Comparison of ENCODE assay signal across 8 cellular contexts in the genomic region with DNA sequence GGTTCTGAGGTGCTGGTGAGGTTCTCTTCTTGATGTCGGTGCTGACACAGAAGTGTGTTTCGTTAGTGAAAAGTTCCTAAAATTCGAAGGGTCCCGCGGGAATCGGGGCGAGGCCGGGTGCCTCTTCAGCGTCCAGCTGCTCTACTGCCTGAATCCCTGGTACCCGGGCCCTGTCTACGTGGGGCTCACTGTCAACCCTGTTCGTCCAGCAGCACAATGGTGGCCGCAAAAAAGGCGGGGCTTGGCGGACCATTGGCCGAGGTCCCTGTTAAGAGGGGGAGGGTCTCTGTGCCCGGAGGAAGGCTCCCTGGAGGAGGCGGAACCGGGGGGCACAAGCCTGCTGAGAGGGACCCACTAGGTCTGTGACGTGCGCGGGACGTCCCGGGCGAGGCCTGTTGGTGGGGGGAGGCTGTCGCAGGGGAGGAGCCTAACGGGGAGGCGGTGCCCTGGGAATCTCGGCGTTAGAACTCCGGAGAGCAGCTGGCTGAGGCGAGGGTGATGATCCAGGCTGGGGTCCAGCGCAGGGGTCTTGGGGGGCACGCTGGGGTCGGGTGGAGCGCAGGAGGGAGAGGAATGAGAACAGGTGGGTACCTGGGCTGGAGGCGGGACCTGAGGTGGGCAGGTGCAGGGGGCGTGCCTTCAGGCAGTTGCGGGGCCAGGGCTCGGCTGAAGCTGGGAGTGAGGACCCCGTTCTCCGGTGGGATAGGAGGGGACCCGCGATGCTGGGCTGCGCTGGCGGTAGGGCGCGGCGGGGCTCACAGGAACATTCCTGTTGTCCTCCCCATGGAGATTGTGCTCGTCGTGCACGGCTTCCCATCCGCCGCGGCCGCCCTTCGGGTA. TPM values are rescaled to one million over a fixed set of nuclear protein-coding genes. Genes with fewer than 3 reads are reported as not detected.
DNase-seq lines count a peak whose midpoint lies in the region; ATAC-seq, FAIRE-seq and TF ChIP-seq lines count a peak whose summit lies in the region.
"Not testable (repeated sequence)": the region's sequence is repeated elsewhere in the genome, so short reads cannot be mapped to it uniquely, and the experiment has no call there.

No MANE protein-coding gene starts in this region.

- H3K27ac ChIP-seq in A549; RWPE2 (ENCODE audit: poor library complexity, severe bottlenecking); GM12878 (ENCODE audit: control insufficient read depth, insufficient read depth); right lobe of liver: not testable (repeated sequence)

- not testable (repeated sequence) for H3K4me2 ChIP-seq in A549; GM12878 (ENCODE audit: control insufficient read depth, insufficient read depth)

- TF ChIP-seq EP300 in A549 (IDR thresholded peaks at IDR 0.05); GM12878 (IDR thresholded peaks at IDR 0.05; ENCODE audit: borderline replicate concordance in 1 of 2, control insufficient read depth in 1 of 2, low read depth in 2 of 2, low read length in 2 of 2): not testable (repeated sequence)

- DNase-seq in A549 (ENCODE audit: low read depth in 1 of 2, low spot score in 1 of 2); RWPE2 (ENCODE audit: low spot score); activated CD8-positive, alpha-beta T cell treated with anti-CD3 and anti-CD28 coated beads, Interleukin-2, amount 10 ng/mL, durations not matched to agents 7 days and 5 days; GM12878 (ENCODE audit: low read depth, low spot score); Right ventricle myocardium superior; right lobe of liver; natural killer cell treated with Interleukin-12 subunit alpha and Interleukin-12 subunit beta and Interleukin-15 and Interleukin-18, amount 100 ng/mL, for 72 hours (ENCODE audit: low spot score); stimulated activated naive CD8-positive, alpha-beta T cell treated with anti-CD3 and anti-CD28 coated beads, Interleukin-15, amount 100 ng/mL, for 72 hours: not testable (repeated sequence)

- H3K79me2 ChIP-seq in GM12878 (ENCODE audit: control insufficient read depth, insufficient read depth, low read length): not testable (repeated sequence)

- RAD21 ChIA-PET in GM12878 (lab: Charles Lee; ENCODE audit: unreplicated experiment): not testable (repeated sequence)

- SMC1A ChIA-PET in GM12878 (lab: Charles Lee; ENCODE audit: uncharacterized antibody, unreplicated experiment): not testable (repeated sequence)

- in situ Hi-C loops in GM12878 (cut with MboI): not testable (repeated sequence)

- not testable (repeated sequence) for H3K36me3 Mint-ChIP-seq in activated CD8-positive, alpha-beta T cell treated with anti-CD3 and anti-CD28 coated beads, Interleukin-2, amount 10 ng/mL, durations not matched to agents 7 days and 5 days (ENCODE audit: low read depth); natural killer cell treated with Interleukin-12 subunit alpha and Interleukin-12 subunit beta and Interleukin-15 and Interleukin-18, amount 100 ng/mL, for 72 hours

- H3K4me3 ChIP-seq in A549; RWPE2 (ENCODE audit: severe bottlenecking); GM12878; right lobe of liver: not testable (repeated sequence)

- not testable (repeated sequence) for BruUV-seq in GM12878 (replicated peaks; lab: Mats Ljungman, UMichigan)

- WGBS in A549 (ENCODE audit: missing lambda C conversion rate): no CpG with 5 or more reads among the region's 57 CpGs
- WGBS in GM12878 (ENCODE audit: insufficient coverage, insufficient replicate concordance, low lambda C conversion rate, missing lambda C conversion rate): no CpG with 5 or more reads among the region's 57 CpGs
- WGBS in right lobe of liver (ENCODE audit: insufficient coverage, low coverage, low lambda C conversion rate, missing lambda C conversion rate): no CpG with 5 or more reads among the region's 57 CpGs

- POLR2A ChIA-PET in A549 (lab: Yijun Ruan, JAX); activated CD8-positive, alpha-beta T cell treated with anti-CD3 and anti-CD28 coated beads, Interleukin-2, amount 10 ng/mL, durations not matched to agents 7 days and 5 days (lab: Charles Lee); GM12878 (lab: Charles Lee): not testable (repeated sequence)

- FAIRE-seq in A549 (lab: Jason Lieb, UNC); GM12878 (lab: Jason Lieb, UNC): not testable (repeated sequence)

- CTCF ChIA-PET in A549 (lab: Yijun Ruan, JAX); activated CD8-positive, alpha-beta T cell treated with anti-CD3 and anti-CD28 coated beads, Interleukin-2, amount 10 ng/mL, durations not matched to agents 7 days and 5 days (lab: Charles Lee); GM12878 (lab: Yijun Ruan, JAX): not testable (repeated sequence)

- not testable (repeated sequence) for H3K9me3 Mint-ChIP-seq in activated CD8-positive, alpha-beta T cell treated with anti-CD3 and anti-CD28 coated beads, Interleukin-2, amount 10 ng/mL, durations not matched to agents 7 days and 5 days (ENCODE audit: insufficient read depth); natural killer cell treated with Interleukin-12 subunit alpha and Interleukin-12 subunit beta and Interleukin-15 and Interleukin-18, amount 100 ng/mL, for 72 hours; stimulated activated naive CD8-positive, alpha-beta T cell treated with anti-CD3 and anti-CD28 coated beads, Interleukin-15, amount 100 ng/mL, for 72 hours

- H3K4me1 Mint-ChIP-seq in activated CD8-positive, alpha-beta T cell treated with anti-CD3 and anti-CD28 coated beads, Interleukin-2, amount 10 ng/mL, durations not matched to agents 7 days and 5 days (ENCODE audit: low read depth); natural killer cell treated with Interleukin-12 subunit alpha and Interleukin-12 subunit beta and Interleukin-15 and Interleukin-18, amount 100 ng/mL, for 72 hours (ENCODE audit: low read depth in 2 of 2); stimulated activated naive CD8-positive, alpha-beta T cell treated with anti-CD3 and anti-CD28 coated beads, Interleukin-15, amount 100 ng/mL, for 72 hours: not testable (repeated sequence)

- not testable (repeated sequence) for H3K9ac ChIP-seq in GM12878 (ENCODE audit: control insufficient read depth, insufficient read depth, low read length)

- H3K36me3 ChIP-seq in RWPE2 (ENCODE audit: low read depth); GM12878 (ENCODE audit: control insufficient read depth in 2 of 2, insufficient read depth in 2 of 2, low read length in 1 of 2); right lobe of liver: not testable (repeated sequence)

- H3K27me3 ChIP-seq in RWPE2 (ENCODE audit: insufficient read depth, poor library complexity, severe bottlenecking); GM12878 (replicated peaks in 1 of 2; ENCODE audit: control insufficient read depth in 2 of 2, insufficient read depth in 2 of 2, low read length in 1 of 2); right lobe of liver: not testable (repeated sequence)

- H3K27me3 Mint-ChIP-seq in activated CD8-positive, alpha-beta T cell treated with anti-CD3 and anti-CD28 coated beads, Interleukin-2, amount 10 ng/mL, durations not matched to agents 7 days and 5 days (ENCODE audit: low read depth); natural killer cell treated with Interleukin-12 subunit alpha and Interleukin-12 subunit beta and Interleukin-15 and Interleukin-18, amount 100 ng/mL, for 72 hours; stimulated activated naive CD8-positive, alpha-beta T cell treated with anti-CD3 and anti-CD28 coated beads, Interleukin-15, amount 100 ng/mL, for 72 hours: not testable (repeated sequence)

- H3K4me3 Mint-ChIP-seq in activated CD8-positive, alpha-beta T cell treated with anti-CD3 and anti-CD28 coated beads, Interleukin-2, amount 10 ng/mL, durations not matched to agents 7 days and 5 days; natural killer cell treated with Interleukin-12 subunit alpha and Interleukin-12 subunit beta and Interleukin-15 and Interleukin-18, amount 100 ng/mL, for 72 hours; stimulated activated naive CD8-positive, alpha-beta T cell treated with anti-CD3 and anti-CD28 coated beads, Interleukin-15, amount 100 ng/mL, for 72 hours: not testable (repeated sequence)

- not testable (repeated sequence) for H3K9me3 ChIP-seq in A549; RWPE2 (ENCODE audit: severe bottlenecking); GM12878 (replicated peaks; ENCODE audit: control insufficient read depth, insufficient read depth, low read length); right lobe of liver

- TF ChIP-seq CTCF in A549 (IDR thresholded peaks at IDR 0.05); RWPE2 (IDR thresholded peaks at IDR 0.05; ENCODE audit: poor library complexity, severe bottlenecking); GM12878 (IDR thresholded peaks at IDR 0.05 in 2 of 3, conservative IDR thresholded peaks at IDR 0.05 in 1 of 3; ENCODE audit: control insufficient read depth in 2 of 3, extremely low read depth in 1 of 3, insufficient read depth in 1 of 3, low read depth in 3 of 3, low read length in 3 of 3); right lobe of liver (IDR thresholded peaks at IDR 0.05): not testable (repeated sequence)

- ATAC-seq in A549: peak; percentile 62 to 71
- ATAC-seq in RWPE2 (ENCODE audit: low read depth): peak; percentile 17; the same call in 2 of the 3 replicates
- ATAC-seq in activated CD8-positive, alpha-beta T cell treated with anti-CD3 and anti-CD28 coated beads, Interleukin-2, amount 10 ng/mL, durations not matched to agents 7 days and 5 days: peak; percentile 44
- ATAC-seq in GM12878: peak; percentile 55
- ATAC-seq in Right ventricle myocardium superior (ENCODE audit: poor library complexity): peak; percentile 68
- peak; percentile 44 to 58 (median 50) for ATAC-seq in right lobe of liver
- ATAC-seq in natural killer cell treated with Interleukin-12 subunit alpha and Interleukin-12 subunit beta and Interleukin-15 and Interleukin-18, amount 100 ng/mL, for 72 hours: peak; percentile 64 to 78
- ATAC-seq in stimulated activated naive CD8-positive, alpha-beta T cell treated with anti-CD3 and anti-CD28 coated beads, Interleukin-15, amount 100 ng/mL, for 72 hours: peak; percentile 55

- not testable (repeated sequence) for TF ChIP-seq RAD21 in A549 (conservative IDR thresholded peaks at IDR 0.05 in 1 of 2, IDR thresholded peaks at IDR 0.05 in 1 of 2); GM12878 (IDR thresholded peaks at IDR 0.05; ENCODE audit: insufficient read depth, low read depth, low read length)

- TF ChIP-seq POLR2A in A549 (IDR thresholded peaks at IDR 0.05; ENCODE audit: low read length); GM12878 (IDR thresholded peaks at IDR 0.05; ENCODE audit: low read depth, low read length); right lobe of liver (IDR thresholded peaks at IDR 0.05): not testable (repeated sequence)

- H3K4me1 ChIP-seq in A549; RWPE2 (ENCODE audit: insufficient read depth, poor library complexity, severe bottlenecking); GM12878 (ENCODE audit: control insufficient read depth, insufficient read depth, low read length); right lobe of liver: not testable (repeated sequence)

- not testable (repeated sequence) for H4K20me1 ChIP-seq in GM12878 (ENCODE audit: control insufficient read depth, insufficient read depth)

- intact Hi-C loops in GM12878 (cut with micrococcal nuclease; ENCODE audit: unreplicated experiment); Right ventricle myocardium superior (cut with DNase I); right lobe of liver (cut with DNase I): not testable (repeated sequence)

- not testable (repeated sequence) for H2AFZ ChIP-seq in GM12878 (ENCODE audit: control insufficient read depth, low read depth, low read length)

- H3K27ac Mint-ChIP-seq in activated CD8-positive, alpha-beta T cell treated with anti-CD3 and anti-CD28 coated beads, Interleukin-2, amount 10 ng/mL, durations not matched to agents 7 days and 5 days; natural killer cell treated with Interleukin-12 subunit alpha and Interleukin-12 subunit beta and Interleukin-15 and Interleukin-18, amount 100 ng/mL, for 72 hours; stimulated activated naive CD8-positive, alpha-beta T cell treated with anti-CD3 and anti-CD28 coated beads, Interleukin-15, amount 100 ng/mL, for 72 hours: not testable (repeated sequence)

RNA-seq across cellular contexts. Expression of a gene that starts 6.5 kb away (rescaled TPM):
- polyA plus RNA-seq in A549 (2011; rRNA removed) (2.5 and 5.8 TPM in 2 replicates), A549 (2017; fragmentation: RNase III; extraction: RNeasy Plus Mini Kit Qiagen cat#74134 plus additional on column Dnase treatment) (23.4 to 25.9 TPM (median 25.5 TPM) in 3 replicates), GM12878 (2011; rRNA removed) (0.16 and 0.22 TPM in 2 replicates), GM12878 (2014; fragmentation: Illumina TruSeq; extraction: Trizol) (0.63 TPM in 1 of 2 replicates, not detected in the other), GM12878 (2014; fragmentation: Nextera tagmentation; extraction: Ambion mirVana) (under 1 TPM; 0.13 to 0.23 TPM), GM12878 (2014; rRNA removed) (0.72 TPM in 1 of 2 replicates, not detected in the other), GM12878 (2016; fragmentation: Nextera tagmentation; extraction: Ambion mirVana) (under 1 TPM in 1 of 2 experiments, not detected in 1; 0.29 TPM)
- polyA plus RNA-seq in A549 (2012; cell fraction: cytosol; rRNA removed): 2.8 and 2.9 TPM in 2 replicates
- 3.7 and 13.2 TPM in 2 replicates for polyA plus RNA-seq in A549 (2012; cell fraction: nucleus; rRNA removed)
- polyA minus RNA-seq in A549 (2011; rRNA and poly(A)+ RNA removed): 1.2 and 2.5 TPM in 2 replicates
- total RNA-seq in activated CD8-positive, alpha-beta T cell treated with anti-CD3 and anti-CD28 coated beads, Interleukin-2, amount 10 ng/mL, durations not matched to agents 7 days and 5 days: 1 to 10 TPM; 4.3 to 5.9 TPM
- total RNA-seq in GM12878 (2013; cell fraction: nucleolus; rRNA removed): 0.96 and 1.1 TPM in 2 replicates
- total RNA-seq in GM12878 (2014; rRNA removed) (not detected in 2 replicates), GM12878 (2014; rRNA removed; fragmentation: Illumina TruSeq; extraction: Trizol) (0.28 and 0.72 TPM in 2 replicates), GM12878 (2021) (0.35 and 1.3 TPM in 2 replicates), Right ventricle myocardium superior (9.5 TPM), right lobe of liver (1 to 10 TPM in 4 of 6 experiments, under 1 TPM in 2; 0.33 to 9.9 (median 3.9) TPM)
- 0.85 TPM for polyA plus RNA-seq in GM12878 (2011; ENCODE audit: low read depth)
- polyA plus RNA-seq in GM12878 (2011; cell fraction: cytosol; rRNA removed): 0.09 and 0.33 TPM in 2 replicates
- polyA plus RNA-seq in GM12878 (2011; cell fraction: nucleus; rRNA removed): 2.5 and 3.9 TPM in 2 replicates
- polyA plus RNA-seq in GM12878 (2012): 0.42 and 0.46 TPM in 2 replicates
- 0.46 TPM in 1 of 2 replicates, not detected in the other for polyA minus RNA-seq in GM12878 (2011; rRNA and poly(A)+ RNA removed)
- polyA minus RNA-seq in GM12878 (2011; cell fraction: cytosol; rRNA and poly(A)+ RNA removed): not detected in 2 replicates
- polyA minus RNA-seq in GM12878 (2011; cell fraction: nucleus; rRNA and poly(A)+ RNA removed): 0.85 and 3.2 TPM in 2 replicates
- total RNA-seq in natural killer cell treated with Interleukin-12 subunit alpha and Interleukin-12 subunit beta and Interleukin-15 and Interleukin-18, amount 100 ng/mL, for 72 hours: 1 to 10 TPM; 2.1 to 5.2 TPM

RNA-seq across cellular contexts. Expression of a gene that starts 11.9 kb away (rescaled TPM):
- polyA plus RNA-seq in A549 (2011; rRNA removed) (15.8 and 24.6 TPM in 2 replicates), A549 (2017; fragmentation: RNase III; extraction: RNeasy Plus Mini Kit Qiagen cat#74134 plus additional on column Dnase treatment) (41.8 to 48.9 TPM (median 48.4 TPM) in 3 replicates), GM12878 (2011; rRNA removed) (1.7 and 14.4 TPM in 2 replicates), GM12878 (2014; fragmentation: Illumina TruSeq; extraction: Trizol) (4.0 and 6.9 TPM in 2 replicates), GM12878 (2014; fragmentation: Nextera tagmentation; extraction: Ambion mirVana) (1 to 10 TPM; 1.6 to 5.5 TPM), GM12878 (2014; rRNA removed) (14.1 and 24.1 TPM in 2 replicates), GM12878 (2016; fragmentation: Nextera tagmentation; extraction: Ambion mirVana) (10 to 100 TPM in 1 of 2 experiments, 1 to 10 TPM in 1; 6.0 to 20.3 TPM)
- 46.4 and 92.0 TPM in 2 replicates for polyA plus RNA-seq in A549 (2012; cell fraction: cytosol; rRNA removed)
- 122 and 239 TPM in 2 replicates for polyA plus RNA-seq in A549 (2012; cell fraction: nucleus; rRNA removed)
- 7.8 and 15.3 TPM in 2 replicates for polyA minus RNA-seq in A549 (2011; rRNA and poly(A)+ RNA removed)
- total RNA-seq in activated CD8-positive, alpha-beta T cell treated with anti-CD3 and anti-CD28 coated beads, Interleukin-2, amount 10 ng/mL, durations not matched to agents 7 days and 5 days: 10 to 100 TPM; 49.2 to 68.4 TPM
- total RNA-seq in GM12878 (2013; cell fraction: nucleolus; rRNA removed): 12.0 and 15.8 TPM in 2 replicates
- total RNA-seq in GM12878 (2014; rRNA removed) (11.2 and 14.7 TPM in 2 replicates), GM12878 (2014; rRNA removed; fragmentation: Illumina TruSeq; extraction: Trizol) (15.9 and 19.6 TPM in 2 replicates), GM12878 (2021) (2.8 and 34.0 TPM in 2 replicates), Right ventricle myocardium superior (9.3 TPM), right lobe of liver (10 to 100 TPM; 14.4 to 37.8 (median 25.5) TPM)
- 3.1 TPM for polyA plus RNA-seq in GM12878 (2011; ENCODE audit: low read depth)
- polyA plus RNA-seq in GM12878 (2011; cell fraction: cytosol; rRNA removed): 14.1 and 24.5 TPM in 2 replicates
- 40.8 and 53.1 TPM in 2 replicates for polyA plus RNA-seq in GM12878 (2011; cell fraction: nucleus; rRNA removed)
- polyA plus RNA-seq in GM12878 (2012): 0.38 and 0.74 TPM in 2 replicates
- polyA minus RNA-seq in GM12878 (2011; rRNA and poly(A)+ RNA removed): 4.2 and 5.3 TPM in 2 replicates
- polyA minus RNA-seq in GM12878 (2011; cell fraction: cytosol; rRNA and poly(A)+ RNA removed): 11.4 and 11.5 TPM in 2 replicates
- polyA minus RNA-seq in GM12878 (2011; cell fraction: nucleus; rRNA and poly(A)+ RNA removed): 4.8 and 10.5 TPM in 2 replicates
- total RNA-seq in natural killer cell treated with Interleukin-12 subunit alpha and Interleukin-12 subunit beta and Interleukin-15 and Interleukin-18, amount 100 ng/mL, for 72 hours: 10 to 100 TPM; 36.0 to 85.6 TPM

RNA-seq across cellular contexts. Expression of a gene that starts 12.1 kb away (rescaled TPM):
- 19.3 and 25.3 TPM in 2 replicates for polyA plus RNA-seq in A549 (2011; rRNA removed)
- polyA plus RNA-seq in A549 (2012; cell fraction: cytosol; rRNA removed): 96.6 and 125 TPM in 2 replicates
- polyA plus RNA-seq in A549 (2012; cell fraction: nucleus; rRNA removed): 50.2 and 67.2 TPM in 2 replicates
- 11.5 to 12.5 TPM (median 11.6 TPM) in 3 replicates for polyA plus RNA-seq in A549 (2017; fragmentation: RNase III; extraction: RNeasy Plus Mini Kit Qiagen cat#74134 plus additional on column Dnase treatment)
- 4.1 and 7.9 TPM in 2 replicates for polyA minus RNA-seq in A549 (2011; rRNA and poly(A)+ RNA removed)
- 10 to 100 TPM; 10.9 to 12.9 TPM for total RNA-seq in activated CD8-positive, alpha-beta T cell treated with anti-CD3 and anti-CD28 coated beads, Interleukin-2, amount 10 ng/mL, durations not matched to agents 7 days and 5 days
- 65.2 and 70.1 TPM in 2 replicates for total RNA-seq in GM12878 (2013; cell fraction: nucleolus; rRNA removed)
- total RNA-seq in GM12878 (2014; rRNA removed): 56.1 and 58.3 TPM in 2 replicates
- total RNA-seq in GM12878 (2014; rRNA removed; fragmentation: Illumina TruSeq; extraction: Trizol): 12.7 and 14.1 TPM in 2 replicates
- 3.4 and 5.5 TPM in 2 replicates for total RNA-seq in GM12878 (2021)
- polyA plus RNA-seq in GM12878 (2011; ENCODE audit: low read depth): 2.5 TPM
- 12.8 and 15.9 TPM in 2 replicates for polyA plus RNA-seq in GM12878 (2011; rRNA removed)
- 35.6 and 49.2 TPM in 2 replicates for polyA plus RNA-seq in GM12878 (2011; cell fraction: cytosol; rRNA removed)
- 12.7 and 18.0 TPM in 2 replicates for polyA plus RNA-seq in GM12878 (2011; cell fraction: nucleus; rRNA removed)
- polyA plus RNA-seq in GM12878 (2012): 15.3 and 21.7 TPM in 2 replicates
- 8.0 and 9.8 TPM in 2 replicates for polyA plus RNA-seq in GM12878 (2014; fragmentation: Illumina TruSeq; extraction: Trizol)
- polyA plus RNA-seq in GM12878 (2014; fragmentation: Nextera tagmentation; extraction: Ambion mirVana): 10 to 100 TPM; 19.6 to 22.8 TPM
- polyA plus RNA-seq in GM12878 (2014; rRNA removed): 56.7 and 75.2 TPM in 2 replicates
- polyA plus RNA-seq in GM12878 (2016; fragmentation: Nextera tagmentation; extraction: Ambion mirVana): 10 to 100 TPM; 19.0 to 19.3 TPM
- 7.2 and 11.7 TPM in 2 replicates for polyA minus RNA-seq in GM12878 (2011; rRNA and poly(A)+ RNA removed)
- 1.9 and 3.1 TPM in 2 replicates for polyA minus RNA-seq in GM12878 (2011; cell fraction: cytosol; rRNA and poly(A)+ RNA removed)
- 6.5 and 12.2 TPM in 2 replicates for polyA minus RNA-seq in GM12878 (2011; cell fraction: nucleus; rRNA and poly(A)+ RNA removed)
- 0.97 TPM for total RNA-seq in Right ventricle myocardium superior
- 1 to 10 TPM; 1.7 to 6.6 (median 2.7) TPM for total RNA-seq in right lobe of liver
- total RNA-seq in natural killer cell treated with Interleukin-12 subunit alpha and Interleukin-12 subunit beta and Interleukin-15 and Interleukin-18, amount 100 ng/mL, for 72 hours: 10 to 100 TPM; 14.6 to 17.0 TPM

RNA-seq across cellular contexts. Expression of a gene that starts 40.0 kb away (rescaled TPM):
- 21.1 and 26.7 TPM in 2 replicates for polyA plus RNA-seq in A549 (2011; rRNA removed)
- polyA plus RNA-seq in A549 (2012; cell fraction: cytosol; rRNA removed): 20.8 and 24.4 TPM in 2 replicates
- polyA plus RNA-seq in A549 (2012; cell fraction: nucleus; rRNA removed): 169 and 179 TPM in 2 replicates
- polyA plus RNA-seq in A549 (2017; fragmentation: RNase III; extraction: RNeasy Plus Mini Kit Qiagen cat#74134 plus additional on column Dnase treatment): 26.0 to 35.1 TPM (median 27.6 TPM) in 3 replicates
- 14.5 and 24.5 TPM in 2 replicates for polyA minus RNA-seq in A549 (2011; rRNA and poly(A)+ RNA removed)
- 10 to 100 TPM; 80.9 to 87.4 TPM for total RNA-seq in activated CD8-positive, alpha-beta T cell treated with anti-CD3 and anti-CD28 coated beads, Interleukin-2, amount 10 ng/mL, durations not matched to agents 7 days and 5 days
- 485 and 544 TPM in 2 replicates for total RNA-seq in GM12878 (2013; cell fraction: nucleolus; rRNA removed)
- total RNA-seq in GM12878 (2014; rRNA removed): 5.8 and 9.0 TPM in 2 replicates
- 14.6 and 21.0 TPM in 2 replicates for total RNA-seq in GM12878 (2014; rRNA removed; fragmentation: Illumina TruSeq; extraction: Trizol)
- total RNA-seq in GM12878 (2021): 26.4 and 32.4 TPM in 2 replicates
- polyA plus RNA-seq in GM12878 (2011; ENCODE audit: low read depth): 26.6 TPM
- polyA plus RNA-seq in GM12878 (2011; rRNA removed): 19.8 and 30.0 TPM in 2 replicates
- polyA plus RNA-seq in GM12878 (2011; cell fraction: cytosol; rRNA removed): 12.2 and 14.9 TPM in 2 replicates
- polyA plus RNA-seq in GM12878 (2011; cell fraction: nucleus; rRNA removed): 90.4 and 126 TPM in 2 replicates
- 35.4 and 44.7 TPM in 2 replicates for polyA plus RNA-seq in GM12878 (2012)
- 36.5 and 52.5 TPM in 2 replicates for polyA plus RNA-seq in GM12878 (2014; fragmentation: Illumina TruSeq; extraction: Trizol)
- 1 to 10 TPM; 1.4 to 6.2 TPM for polyA plus RNA-seq in GM12878 (2014; fragmentation: Nextera tagmentation; extraction: Ambion mirVana)
- polyA plus RNA-seq in GM12878 (2014; rRNA removed): 28.7 and 41.3 TPM in 2 replicates
- 10 to 100 TPM; 23.4 to 24.2 TPM for polyA plus RNA-seq in GM12878 (2016; fragmentation: Nextera tagmentation; extraction: Ambion mirVana)
- 72.9 and 134 TPM in 2 replicates for polyA minus RNA-seq in GM12878 (2011; rRNA and poly(A)+ RNA removed)
- 12.5 and 19.2 TPM in 2 replicates for polyA minus RNA-seq in GM12878 (2011; cell fraction: cytosol; rRNA and poly(A)+ RNA removed)
- 55.5 and 101 TPM in 2 replicates for polyA minus RNA-seq in GM12878 (2011; cell fraction: nucleus; rRNA and poly(A)+ RNA removed)
- 14.1 TPM for total RNA-seq in Right ventricle myocardium superior
- 10 to 100 TPM in 5 of 6 experiments, 1 to 10 TPM in 1; 7.3 to 39.3 (median 17.4) TPM for total RNA-seq in right lobe of liver
- 100 to 1,000 TPM; 143 to 354 TPM for total RNA-seq in natural killer cell treated with Interleukin-12 subunit alpha and Interleukin-12 subunit beta and Interleukin-15 and Interleukin-18, amount 100 ng/mL, for 72 hours

RNA-seq across cellular contexts. Expression of a gene that starts 59.7 kb away (rescaled TPM):
- polyA plus RNA-seq in A549 (2011; rRNA removed) (0.84 and 1.6 TPM in 2 replicates), A549 (2017; fragmentation: RNase III; extraction: RNeasy Plus Mini Kit Qiagen cat#74134 plus additional on column Dnase treatment) (1.1 TPM in 3 replicates), GM12878 (2011; rRNA removed) (1.3 and 2.4 TPM in 2 replicates), GM12878 (2014; fragmentation: Illumina TruSeq; extraction: Trizol) (4.2 and 5.0 TPM in 2 replicates), GM12878 (2014; fragmentation: Nextera tagmentation; extraction: Ambion mirVana) (under 1 TPM; 0.16 to 0.53 TPM), GM12878 (2014; rRNA removed) (4.8 and 5.5 TPM in 2 replicates), GM12878 (2016; fragmentation: Nextera tagmentation; extraction: Ambion mirVana) (1 to 10 TPM; 2.1 to 2.3 TPM)
- polyA plus RNA-seq in A549 (2012; cell fraction: cytosol; rRNA removed): 1.3 and 1.5 TPM in 2 replicates
- polyA plus RNA-seq in A549 (2012; cell fraction: nucleus; rRNA removed): 15.5 and 19.3 TPM in 2 replicates
- 0.58 and 0.73 TPM in 2 replicates for polyA minus RNA-seq in A549 (2011; rRNA and poly(A)+ RNA removed)
- 1 to 10 TPM; 1.4 to 2.1 TPM for total RNA-seq in activated CD8-positive, alpha-beta T cell treated with anti-CD3 and anti-CD28 coated beads, Interleukin-2, amount 10 ng/mL, durations not matched to agents 7 days and 5 days
- total RNA-seq in GM12878 (2013; cell fraction: nucleolus; rRNA removed): 32.0 and 33.4 TPM in 2 replicates
- total RNA-seq in GM12878 (2014; rRNA removed) (0.38 and 0.40 TPM in 2 replicates), GM12878 (2014; rRNA removed; fragmentation: Illumina TruSeq; extraction: Trizol) (1.4 and 1.7 TPM in 2 replicates), GM12878 (2021) (2.1 and 2.7 TPM in 2 replicates), Right ventricle myocardium superior (0.27 TPM), right lobe of liver (under 1 TPM; 0.29 to 0.60 (median 0.35) TPM)
- polyA plus RNA-seq in GM12878 (2011; ENCODE audit: low read depth): 3.0 TPM
- polyA plus RNA-seq in GM12878 (2011; cell fraction: cytosol; rRNA removed): 2.0 and 2.3 TPM in 2 replicates
- polyA plus RNA-seq in GM12878 (2011; cell fraction: nucleus; rRNA removed): 14.3 and 15.9 TPM in 2 replicates
- polyA plus RNA-seq in GM12878 (2012): 5.0 TPM in 2 replicates
- 6.8 and 7.1 TPM in 2 replicates for polyA minus RNA-seq in GM12878 (2011; rRNA and poly(A)+ RNA removed)
- 0.53 and 3.2 TPM in 2 replicates for polyA minus RNA-seq in GM12878 (2011; cell fraction: cytosol; rRNA and poly(A)+ RNA removed)
- 2.8 and 4.6 TPM in 2 replicates for polyA minus RNA-seq in GM12878 (2011; cell fraction: nucleus; rRNA and poly(A)+ RNA removed)
- 1 to 10 TPM; 1.5 to 8.1 TPM for total RNA-seq in natural killer cell treated with Interleukin-12 subunit alpha and Interleukin-12 subunit beta and Interleukin-15 and Interleukin-18, amount 100 ng/mL, for 72 hours

Comparison
In these comparisons a context has a peak if more than half of its experiments do, and no peak if none do; other contexts are left out.
1. ATAC-seq: peak in every context shown above with its lines; median percentile 71 in natural killer cell treated with Interleukin-12 subunit alpha and Interleukin-12 subunit beta and Interleukin-15 and Interleukin-18, amount 100 ng/mL, for 72 hours; 68 in Right ventricle myocardium superior; 66 in A549; 55 in GM12878; 55 in stimulated activated naive CD8-positive, alpha-beta T cell treated with anti-CD3 and anti-CD28 coated beads, Interleukin-15, amount 100 ng/mL, for 72 hours; 50 in right lobe of liver; 44 in activated CD8-positive, alpha-beta T cell treated with anti-CD3 and anti-CD28 coated beads, Interleukin-2, amount 10 ng/mL, durations not matched to agents 7 days and 5 days; 17 in RWPE2.